In genomic region chr2:46163804-46164569, GRCh38 we compare ENCODE assay signal across 14 cellular contexts.
A peak's percentile ranks its signal among the peaks of the same experiment; 100 is the strongest.
DNase-seq lines count a peak whose midpoint lies in the region; ATAC-seq and TF ChIP-seq lines count a peak whose summit lies in the region.
"Had no signal": no experiment of that assay in that cellular context is flagged by ENCODE, and none has a peak within 500 bp of the region (broad histone marks: within the 10 kb centered on the region; RNA-seq: fewer than 3 reads in every experiment).

No MANE protein-coding gene starts in this region.

- H3K27me3 ChIP-seq in AG04450 (ENCODE audit: control insufficient read depth, insufficient read depth, low read length) (no peaks in the 10 kb centered on the region), psoas muscle (ENCODE audit: insufficient read depth in 3 of 3, low read length in 2 of 3) (no peaks in the 10 kb centered on the region)
- H3K27me3 ChIP-seq: BLaER1 had no signal

- H3K4me3 ChIP-seq in AG04450 (ENCODE audit: low read depth, low read length) (no peak overlapping the region), psoas muscle (no peak overlapping the region)
- H3K4me3 ChIP-seq: BLaER1 had no signal

- H3K4me1 ChIP-seq in psoas muscle = peaks cover 10% of the 10 kb centered on the region
- H3K4me1 ChIP-seq: BLaER1 had no signal

- DNase-seq in AG04450 (ENCODE audit: low read depth, low spot score) = no peak
- DNase-seq in NCI-H226 = peak; percentile 69
- peak; percentile 39 for DNase-seq in epithelial cell of prostate (ENCODE audit: low read depth, low spot score)
- DNase-seq in psoas muscle = no peak
- no peak for DNase-seq in NCI-H1092 (lab: John Stamatoyannopoulos, UW)
- DNase-seq in COLO829 (ENCODE audit: low spot score) = no peak
- DNase-seq: activated CD4-positive, CD25-positive, alpha-beta regulatory T cell treated with anti-CD3 and anti-CD28 coated beads, Interleukin-2, amount 50 U/mL, for 72 hours; activated naive CD4-positive, alpha-beta T cell treated with anti-CD3 and anti-CD28 coated beads, Interleukin-2, amount 50 U/mL, for 16 hours; effector memory CD4-positive, alpha-beta T cell; NCI-H2029; retina had no signal

- POLR2A ChIA-PET in AG04450 (lab: Yijun Ruan, JAX) = interaction anchor here (0.6 to 2.0 kb wide), 3 partner anchors 15 to 133 kb away, joined by 4 to 14 read pairs (median 8); partner anchors contain the start of gene EPAS1

- H3K36me3 ChIP-seq in psoas muscle (ENCODE audit: insufficient read depth in 1 of 2, low read depth in 1 of 2) = peaks cover 0 to 5% of the 10 kb centered on the region in 2 donors

- H3K9me3 ChIP-seq in AG04450 (ENCODE audit: control insufficient read depth, insufficient read depth, low read length) (no peaks in the 10 kb centered on the region), psoas muscle (no peaks in the 10 kb centered on the region)
- H3K9me3 ChIP-seq: BLaER1 had no signal

- peak overlapping the region; percentile 70 for H3K27ac ChIP-seq in AG04450 (ENCODE audit: low read depth, low read length)
- H3K27ac ChIP-seq in epithelial cell of prostate = peak overlapping the region; percentile 48
- H3K27ac ChIP-seq in psoas muscle = peak overlapping the region; percentile 23
- H3K27ac ChIP-seq: BLaER1 had no signal

- WGBS in psoas muscle, 3 donors = 72 to 82% (median 79%) methylated on average over 8 of the region's 8 CpGs

- ATAC-seq in psoas muscle (no peak), HG02571 (IDR thresholded peaks at IDR 0.05; ENCODE audit: unreplicated experiment) (no peak), GM21381 (IDR thresholded peaks at IDR 0.05; ENCODE audit: unreplicated experiment) (no peak)

- TF ChIP-seq CTCF in AG04450 (IDR thresholded peaks at IDR 0.05; ENCODE audit: low read depth, low read length) = no peak
- no peak for TF ChIP-seq CTCF in psoas muscle (IDR thresholded peaks at IDR 0.05)

- CTCF ChIA-PET in AG04450 (lab: Charles Lee) = interaction anchor here (0.5 to 1.6 kb wide), 3 partner anchors 66 to 1603 kb away, joined by 3 to 7 read pairs (median 3); no protein-coding TSS in a partner anchor

- intact Hi-C loops in psoas muscle (cut with DNase I) = no loop called here

Comparison
In these comparisons a context has a peak if more than half of its experiments do, and no peak if none do; other contexts are left out.
1. DNase-seq: peak in NCI-H226 (single experiment) and epithelial cell of prostate (single experiment); none in AG04450 (single experiment), psoas muscle (0 of 2), NCI-H1092 (single experiment) and COLO829 (single experiment).
2. Peak in every context shown above with its lines, with median percentiles within 50 percentile points of each other: H3K27ac ChIP-seq.